In the genomic region with DNA sequence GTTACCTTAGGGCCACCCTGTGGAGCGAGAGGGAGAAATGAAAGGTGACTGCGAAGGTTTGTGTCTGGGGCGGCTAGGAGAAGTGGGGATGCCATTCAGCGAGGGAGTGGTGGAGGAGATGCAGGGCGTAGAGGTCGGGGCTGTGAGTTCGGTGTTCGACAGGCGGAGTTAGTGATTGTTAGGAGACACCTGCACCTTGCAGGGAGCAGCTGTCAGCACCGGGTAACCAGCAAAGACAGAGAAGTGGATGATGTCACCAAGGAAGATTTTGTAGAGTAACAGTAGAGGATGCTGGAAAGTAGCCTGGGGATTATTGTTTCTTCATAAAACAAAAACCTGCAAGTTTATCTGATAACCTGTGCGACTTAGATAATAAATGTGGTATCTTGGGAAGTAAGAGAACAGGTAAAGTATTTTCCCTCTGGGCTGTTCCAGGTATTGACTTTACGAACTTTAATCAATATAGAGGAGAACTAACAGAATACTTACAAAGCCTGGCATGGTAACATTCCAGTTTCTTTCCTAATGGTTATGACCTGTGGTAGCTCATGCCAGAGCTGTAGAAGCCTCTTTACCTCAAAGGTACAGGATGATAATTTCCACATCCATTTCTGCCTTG, we compare ENCODE assay signal across 1 cellular context.
TF ChIP-seq lines count a peak whose summit lies in the region.

No MANE protein-coding gene starts in this region.

TF ChIP-seq in HEK293, 187 proteins besides CTCF, POLR2A, EP300 and RAD21 (continued from another document):
- TF ChIP-seq ZNF585B (tag by site-specific recombination; IDR thresholded peaks at IDR 0.05): no peak
- TF ChIP-seq, protein P1, sequence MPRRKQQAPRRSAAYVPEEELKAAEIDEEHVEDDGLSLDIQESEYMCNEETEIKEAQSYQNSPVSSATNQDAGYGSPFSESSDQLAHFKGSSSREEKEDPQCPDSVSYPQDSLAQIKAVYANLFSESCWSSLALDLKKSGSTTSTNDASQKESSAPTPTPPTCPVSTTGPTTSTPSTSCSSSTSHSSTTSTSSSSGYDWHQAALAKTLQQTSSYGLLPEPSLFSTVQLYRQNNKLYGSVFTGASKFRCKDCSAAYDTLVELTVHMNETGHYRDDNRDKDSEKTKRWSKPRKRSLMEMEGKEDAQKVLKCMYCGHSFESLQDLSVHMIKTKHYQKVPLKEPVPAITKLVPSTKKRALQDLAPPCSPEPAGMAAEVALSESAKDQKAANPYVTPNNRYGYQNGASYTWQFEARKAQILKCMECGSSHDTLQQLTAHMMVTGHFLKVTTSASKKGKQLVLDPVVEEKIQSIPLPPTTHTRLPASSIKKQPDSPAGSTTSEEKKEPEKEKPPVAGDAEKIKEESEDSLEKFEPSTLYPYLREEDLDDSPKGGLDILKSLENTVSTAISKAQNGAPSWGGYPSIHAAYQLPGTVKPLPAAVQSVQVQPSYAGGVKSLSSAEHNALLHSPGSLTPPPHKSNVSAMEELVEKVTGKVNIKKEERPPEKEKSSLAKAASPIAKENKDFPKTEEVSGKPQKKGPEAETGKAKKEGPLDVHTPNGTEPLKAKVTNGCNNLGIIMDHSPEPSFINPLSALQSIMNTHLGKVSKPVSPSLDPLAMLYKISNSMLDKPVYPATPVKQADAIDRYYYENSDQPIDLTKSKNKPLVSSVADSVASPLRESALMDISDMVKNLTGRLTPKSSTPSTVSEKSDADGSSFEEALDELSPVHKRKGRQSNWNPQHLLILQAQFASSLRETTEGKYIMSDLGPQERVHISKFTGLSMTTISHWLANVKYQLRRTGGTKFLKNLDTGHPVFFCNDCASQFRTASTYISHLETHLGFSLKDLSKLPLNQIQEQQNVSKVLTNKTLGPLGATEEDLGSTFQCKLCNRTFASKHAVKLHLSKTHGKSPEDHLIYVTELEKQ (tag by site-specific recombination; IDR thresholded peaks at IDR 0.05; ENCODE audit: borderline replicate concordance): no peak
- peak; percentile 70 for TF ChIP-seq ATF2 (tag by site-specific recombination; IDR thresholded peaks at IDR 0.05; ENCODE audit: low read depth)
- TF ChIP-seq ZNF792 (tag by site-specific recombination; IDR thresholded peaks at IDR 0.05): no peak
- TF ChIP-seq, protein P2, sequence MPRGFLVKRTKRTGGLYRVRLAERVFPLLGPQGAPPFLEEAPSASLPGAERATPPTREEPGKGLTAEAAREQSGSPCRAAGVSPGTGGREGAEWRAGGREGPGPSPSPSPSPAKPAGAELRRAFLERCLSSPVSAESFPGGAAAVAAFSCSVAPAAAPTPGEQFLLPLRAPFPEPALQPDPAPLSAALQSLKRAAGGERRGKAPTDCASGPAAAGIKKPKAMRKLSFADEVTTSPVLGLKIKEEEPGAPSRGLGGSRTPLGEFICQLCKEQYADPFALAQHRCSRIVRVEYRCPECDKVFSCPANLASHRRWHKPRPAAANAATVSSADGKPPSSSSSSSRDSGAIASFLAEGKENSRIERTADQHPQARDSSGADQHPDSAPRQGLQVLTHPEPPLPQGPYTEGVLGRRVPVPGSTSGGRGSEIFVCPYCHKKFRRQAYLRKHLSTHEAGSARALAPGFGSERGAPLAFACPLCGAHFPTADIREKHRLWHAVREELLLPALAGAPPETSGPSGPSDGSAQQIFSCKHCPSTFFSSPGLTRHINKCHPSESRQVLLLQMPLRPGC (tag by site-specific recombination; IDR thresholded peaks at IDR 0.05): no peak
- no peak for TF ChIP-seq ZNF513 (tag by site-specific recombination; IDR thresholded peaks at IDR 0.05)
- no peak for TF ChIP-seq OVOL3 (tag by site-specific recombination; IDR thresholded peaks at IDR 0.05)
- no peak for TF ChIP-seq ZNF510 (tag by site-specific recombination; IDR thresholded peaks at IDR 0.05; ENCODE audit: insufficient replicate concordance)
- TF ChIP-seq ZNF626 (tag by site-specific recombination; IDR thresholded peaks at IDR 0.05): no peak
- no peak for TF ChIP-seq ZNF658 (tag by site-specific recombination; IDR thresholded peaks at IDR 0.05)
- no peak for TF ChIP-seq ZSCAN23 (tag by site-specific recombination; IDR thresholded peaks at IDR 0.05)
- TF ChIP-seq KLF9 (tag by site-specific recombination; IDR thresholded peaks at IDR 0.05; ENCODE audit: low read depth): no peak
- no peak for TF ChIP-seq FEZF1 (tag by site-specific recombination; IDR thresholded peaks at IDR 0.05)
- TF ChIP-seq, protein P3, sequence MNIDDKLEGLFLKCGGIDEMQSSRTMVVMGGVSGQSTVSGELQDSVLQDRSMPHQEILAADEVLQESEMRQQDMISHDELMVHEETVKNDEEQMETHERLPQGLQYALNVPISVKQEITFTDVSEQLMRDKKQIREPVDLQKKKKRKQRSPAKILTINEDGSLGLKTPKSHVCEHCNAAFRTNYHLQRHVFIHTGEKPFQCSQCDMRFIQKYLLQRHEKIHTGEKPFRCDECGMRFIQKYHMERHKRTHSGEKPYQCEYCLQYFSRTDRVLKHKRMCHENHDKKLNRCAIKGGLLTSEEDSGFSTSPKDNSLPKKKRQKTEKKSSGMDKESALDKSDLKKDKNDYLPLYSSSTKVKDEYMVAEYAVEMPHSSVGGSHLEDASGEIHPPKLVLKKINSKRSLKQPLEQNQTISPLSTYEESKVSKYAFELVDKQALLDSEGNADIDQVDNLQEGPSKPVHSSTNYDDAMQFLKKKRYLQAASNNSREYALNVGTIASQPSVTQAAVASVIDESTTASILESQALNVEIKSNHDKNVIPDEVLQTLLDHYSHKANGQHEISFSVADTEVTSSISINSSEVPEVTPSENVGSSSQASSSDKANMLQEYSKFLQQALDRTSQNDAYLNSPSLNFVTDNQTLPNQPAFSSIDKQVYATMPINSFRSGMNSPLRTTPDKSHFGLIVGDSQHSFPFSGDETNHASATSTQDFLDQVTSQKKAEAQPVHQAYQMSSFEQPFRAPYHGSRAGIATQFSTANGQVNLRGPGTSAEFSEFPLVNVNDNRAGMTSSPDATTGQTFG (tag by site-specific recombination; IDR thresholded peaks at IDR 0.05; ENCODE audit: borderline replicate concordance): no peak
- TF ChIP-seq ZNF366 (tag by site-specific recombination; conservative IDR thresholded peaks at IDR 0.05): peak; percentile 35; the same call in 1 of the 2 replicates
- peak; percentile 67; the same call in 1 of the 2 replicates for TF ChIP-seq ZNF394 (tag by site-specific recombination; IDR thresholded peaks at IDR 0.05; ENCODE audit: borderline replicate concordance)
- TF ChIP-seq KLF10 (tag by site-specific recombination; IDR thresholded peaks at IDR 0.05): no peak
- TF ChIP-seq ZNF404 (tag by site-specific recombination; IDR thresholded peaks at IDR 0.05): no peak
- TF ChIP-seq ZNF776 (tag by site-specific recombination; IDR thresholded peaks at IDR 0.05; ENCODE audit: borderline replicate concordance): no peak
- TF ChIP-seq ZNF292 (tag by site-specific recombination; IDR thresholded peaks at IDR 0.05; ENCODE audit: borderline replicate concordance, low read depth): no peak
TF ChIP-seq in HEK293: peak in this region for 4.
